Comparison of ENCODE assay signal across 9 cellular contexts in the genomic region with DNA sequence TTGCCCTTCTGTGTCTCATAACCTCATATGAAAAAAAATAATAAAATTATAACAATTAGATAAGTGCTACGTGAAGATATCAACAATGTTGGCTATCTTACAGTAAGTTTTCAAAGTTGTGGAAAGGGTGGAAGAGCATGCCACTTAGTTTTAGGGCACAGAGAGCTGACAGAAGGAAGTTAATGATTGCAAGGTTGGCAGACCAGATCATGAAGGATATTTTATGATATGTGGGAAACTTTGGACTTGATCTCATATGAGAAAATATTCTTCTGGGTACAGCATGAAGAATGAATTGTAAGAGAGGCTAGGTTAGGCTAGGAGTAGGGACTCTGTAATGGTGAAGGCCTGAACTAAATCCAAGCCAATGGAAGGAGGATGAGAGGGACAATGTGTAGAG. TPM values are rescaled to one million over a fixed set of nuclear protein-coding genes. Genes with fewer than 3 reads are reported as not detected.
"Had no signal": no experiment of that assay in that cellular context is flagged by ENCODE, and none has a peak within 500 bp of the region (broad histone marks: within the 10 kb centered on the region; RNA-seq: fewer than 3 reads in every experiment).

No MANE protein-coding gene starts in this region.

- H3K4me2 ChIP-seq: GM23338 had no signal

- FAIRE-seq: H1, H54, HTR-8/SVneo, K562 had no signal

- ATAC-seq: GM23338, K562 had no signal

- DNase-seq: H9, HCEC 1CT, IMR-90 had no signal

- H3K4me3 ChIP-seq: GM23338, K562 had no signal

RNA-seq across cellular contexts. Expression of a gene that starts 34.5 kb away (rescaled TPM):
- total RNA-seq: GM23338, H1, H9, HT-29, IMR-90, K562 had no signal
- polyA plus RNA-seq: GM23338, H1, IMR-90, K562 had no signal

RNA-seq across cellular contexts. Expression of a gene that starts 36.2 kb away (rescaled TPM):
- total RNA-seq: HT-29 had no signal
